In genomic region chr17:7251330-7252175, GRCh38 we compare ENCODE assay signal across 8 cellular contexts. TPM values are rescaled to one million over a fixed set of nuclear protein-coding genes. Genes with fewer than 3 reads are reported as not detected.
DNase-seq lines count a peak whose midpoint lies in the region; ATAC-seq and TF ChIP-seq lines count a peak whose summit lies in the region.

TSS of gene CTDNEP1 (minus strand) at chr17:7251734. CDS start at chr17:7251296, 438 bp downstream.

- peaks cover 52% of the 10 kb centered on the region for H3K4me1 ChIP-seq in left ventricle myocardium inferior
- peaks cover 31 to 37% (median 33%) of the 10 kb centered on the region in 4 donors for H3K4me1 ChIP-seq in upper lobe of left lung

- DNase-seq in NCI-H1694 treated with DMSO at 0.1 percent for 48 hours (lab: John Stamatoyannopoulos, UW) (peak; percentile 99), T-helper 17 cell (peak; percentile 95 to 99 (median 96)), amygdala (lab: John Stamatoyannopoulos, UW) (peak; percentile 81 to 99 (median 97)), left ventricle myocardium inferior (peak; percentile 95), posterior vena cava (ENCODE audit: low spot score) (peak; percentile 99), upper lobe of left lung (peak; percentile 99)

- H3K4me1 Mint-ChIP-seq in T-helper 17 cell: peaks cover 33% of the 10 kb centered on the region

- 0 to 1% methylated on average over 19 to 54 of the region's 65 CpGs for WGBS in upper lobe of left lung, 2 donors

- peaks cover 10% of the 10 kb centered on the region for H3K36me3 Mint-ChIP-seq in T-helper 17 cell (ENCODE audit: low read depth)

- H3K4me3 ChIP-seq in left ventricle myocardium inferior (peak within 1 kb of the TSS; percentile 99), upper lobe of left lung (peak within 1 kb of the TSS; percentile 92 to 100 (median 97))

- H3K27me3 Mint-ChIP-seq in T-helper 17 cell: no peaks in the 10 kb centered on the region

- H3K4me3 Mint-ChIP-seq in T-helper 17 cell: peak within 1 kb of the TSS; percentile 95

- peak within 1 kb of the TSS; percentile 98 for H3K27ac Mint-ChIP-seq in T-helper 17 cell

- H3K36me3 ChIP-seq in left ventricle myocardium inferior (peaks cover 35% of the 10 kb centered on the region), upper lobe of left lung (peaks cover 5 to 32% (median 23%) of the 10 kb centered on the region in 4 donors)

- H3K27me3 ChIP-seq in left ventricle myocardium inferior (ENCODE audit: low read depth) (no peaks in the 10 kb centered on the region), upper lobe of left lung (no peaks in the 10 kb centered on the region)

- H3K9me3 ChIP-seq in T-helper 17 cell (ENCODE audit: control insufficient read depth, low read length, poor library complexity, severe bottlenecking) (no peaks in the 10 kb centered on the region), left ventricle myocardium inferior (replicated peaks) (no peaks in the 10 kb centered on the region), upper lobe of left lung (no peaks in the 10 kb centered on the region)

- ATAC-seq in HG02885 (IDR thresholded peaks at IDR 0.05; ENCODE audit: poor library complexity, unreplicated experiment): peak; percentile 84
- peak; percentile 88 for ATAC-seq in T-helper 17 cell
- ATAC-seq in upper lobe of left lung (ENCODE audit: low FRiP score in 2 of 2): peak; percentile 96

- TF ChIP-seq EP300 in upper lobe of left lung (IDR thresholded peaks at IDR 0.05): no peak

- TF ChIP-seq CTCF in left ventricle myocardium inferior (IDR thresholded peaks at IDR 0.05; ENCODE audit: borderline replicate concordance): no peak
- TF ChIP-seq CTCF in upper lobe of left lung (IDR thresholded peaks at IDR 0.05): no peak

- intact Hi-C loops in left ventricle myocardium inferior (cut with micrococcal nuclease): no loop called here
- intact Hi-C loops in posterior vena cava (cut with DNase I): loop anchor here in 1 of 2 donors (5.0 kb wide), 1 partner anchor 96 kb away; no protein-coding TSS in a partner anchor

- TF ChIP-seq POLR2A in GM15510 (IDR thresholded peaks at IDR 0.05; ENCODE audit: borderline replicate concordance, extremely low read depth, insufficient read length): peak; percentile 54
- peak in 3 of 4 donors; percentile 22 to 77 (median 73) for TF ChIP-seq POLR2A in upper lobe of left lung (IDR thresholded peaks at IDR 0.05)

- H3K27ac ChIP-seq in left ventricle myocardium inferior (replicated peaks) (peak within 1 kb of the TSS; percentile 99), upper lobe of left lung (peak within 1 kb of the TSS; percentile 97 to 100 (median 99))

RNA-seq across cellular contexts. Expression of gene CTDNEP1, which starts in this region (rescaled TPM):
- 100 to 1,000 TPM; 112 to 115 TPM for total RNA-seq in T-helper 17 cell
- 105 TPM for total RNA-seq in left ventricle myocardium inferior
- 10 to 100 TPM; 79.5 to 89.2 TPM for total RNA-seq in posterior vena cava
- 100 to 1,000 TPM in 2 of 6 donors, 10 to 100 TPM in 4; 62.9 to 139 (median 75.0) TPM for total RNA-seq in upper lobe of left lung

Comparison
In these comparisons a context has a peak if more than half of its experiments do, and no peak if none do; other contexts are left out.
1. Peak in every context shown above with its lines: DNase-seq, ATAC-seq, H3K4me3 ChIP-seq and H3K27ac ChIP-seq.